Comparison of ENCODE assay signal across 20 cellular contexts in genomic region chr13:31437975-31438374, GRCh38.
DNase-seq lines count a peak whose midpoint lies in the region; ATAC-seq, FAIRE-seq and TF ChIP-seq lines count a peak whose summit lies in the region.
"Had no signal": no experiment of that assay in that cellular context is flagged by ENCODE, and none has a peak within 500 bp of the region (broad histone marks: within the 10 kb centered on the region; RNA-seq: fewer than 3 reads in every experiment).

No MANE protein-coding gene starts in this region.

- TF ChIP-seq POLR2A in GM12878 (IDR thresholded peaks at IDR 0.05; ENCODE audit: low read depth, low read length) = no peak

- POLR2A ChIA-PET in GM12878 (lab: Charles Lee) = no interaction called here

- no peak overlapping the region for H3K56ac ChIP-seq in mesendoderm (ENCODE audit: low read length)

- ATAC-seq in HG02885 (IDR thresholded peaks at IDR 0.05; ENCODE audit: poor library complexity, unreplicated experiment) = peak; percentile 56
- peak; percentile 80 for ATAC-seq in GM12878

- H4K20me1 ChIP-seq in GM12878 (ENCODE audit: control insufficient read depth, insufficient read depth) = no peaks in the 10 kb centered on the region
- H4K20me1 ChIP-seq: BLaER1 treated with 17β-estradiol and CSF1 and Interleukin-3, amounts not matched to agents 10 nM and 100 nM had no signal

- 0% methylated on average over 3 of the region's 3 CpGs for WGBS in GM12878 (ENCODE audit: insufficient coverage, insufficient replicate concordance, low lambda C conversion rate, missing lambda C conversion rate)
- WGBS in mesendoderm (ENCODE audit: extremely low coverage, insufficient coverage, low lambda C conversion rate) = no CpG with 5 or more reads among the region's 3 CpGs

- H3K9me3 ChIP-seq in GM12878 (replicated peaks; ENCODE audit: control insufficient read depth, insufficient read depth, low read length) (no peaks in the 10 kb centered on the region), BE2C (no peaks in the 10 kb centered on the region)
- H3K9me3 ChIP-seq: MG63, Peyer's patch had no signal

- no peak overlapping the region for H3K18ac ChIP-seq in mesendoderm (ENCODE audit: low read length)

- H3K4ac ChIP-seq in mesendoderm (ENCODE audit: low read depth, low read length) = no peak overlapping the region

- H3K23ac ChIP-seq in mesendoderm (ENCODE audit: low read length) = no peak overlapping the region

- BruUV-seq in GM12878 (replicated peaks; lab: Mats Ljungman, UMichigan) = no TSS peak

- H3K4me3 ChIP-seq in GM12865 (ENCODE audit: low read depth, low read length) (no peak overlapping the region), GM12878 (no peak overlapping the region), mesendoderm (ENCODE audit: low read length) (no peak overlapping the region), BE2C (ENCODE audit: low read depth, low read length) (no peak overlapping the region)
- H3K4me3 ChIP-seq: BLaER1 treated with 17β-estradiol and CSF1 and Interleukin-3, amounts not matched to agents 10 nM and 100 nM; MG63; Peyer's patch had no signal

- FAIRE-seq in GM12878 (lab: Jason Lieb, UNC) (no peak), D721Med (lab: Jason Lieb, UNC) (no peak)

- H3K4me2 ChIP-seq in GM12878 (ENCODE audit: control insufficient read depth, insufficient read depth) = no peak overlapping the region
- H3K4me2 ChIP-seq in mesendoderm (ENCODE audit: low read length) = no peak overlapping the region
- H3K4me2 ChIP-seq: BLaER1 treated with 17β-estradiol and CSF1 and Interleukin-3, amounts not matched to agents 10 nM and 100 nM; KMS-11 had no signal

- no peak overlapping the region for H4K5ac ChIP-seq in mesendoderm (ENCODE audit: low read length)

- no peak overlapping the region for H2BK120ac ChIP-seq in mesendoderm (ENCODE audit: low read depth, low read length)

- H2AFZ ChIP-seq in GM12878 (ENCODE audit: control insufficient read depth, low read depth, low read length) = no peak overlapping the region

- DNase-seq in GM12865 (ENCODE audit: low read depth) (peak; percentile 36), GM12878 (ENCODE audit: low read depth, low spot score) (peak; percentile 13), mesendoderm (peak; percentile 20), iPS-NIHi11 (ENCODE audit: low spot score) (no peak), BE2C (no peak), D721Med (ENCODE audit: insufficient read length, low spot score) (no peak), NCI-H526 treated with DMSO at 0.1 percent for 48 hours (lab: John Stamatoyannopoulos, UW) (no peak)
- DNase-seq: CD8-positive, alpha-beta memory T cell; DMS153; GOT3; MG63; NCI-H1092 treated with DMSO at 0.1 percent for 48 hours; NCI-H2081 treated with DMSO at 0.1 percent for 48 hours; NCI-H2227 treated with DMSO at 0.1 percent for 48 hours; NCI-H524; Peyer's patch; SHP77 had no signal

- CTCF ChIA-PET in GM12878 (lab: Yijun Ruan, JAX) = interaction anchor here (1.2 to 2.0 kb wide), 3 partner anchors 12 to 303 kb away, joined by 4 to 6 read pairs (median 5); no protein-coding TSS in a partner anchor

- H2AK5ac ChIP-seq in mesendoderm (ENCODE audit: low read length) = no peak overlapping the region

- TF ChIP-seq CTCF in GM12865 (IDR thresholded peaks at IDR 0.05; ENCODE audit: insufficient read depth, low read depth, low read length, missing control alignments) (no peak), GM12878 (IDR thresholded peaks at IDR 0.05 in 2 of 3, conservative IDR thresholded peaks at IDR 0.05 in 1 of 3; ENCODE audit: control insufficient read depth in 2 of 3, extremely low read depth in 1 of 3, insufficient read depth in 1 of 3, low read depth in 3 of 3, low read length in 3 of 3) (no peak), BE2C (IDR thresholded peaks at IDR 0.05; ENCODE audit: low read depth, low read length) (no peak), D721Med (IDR thresholded peaks at IDR 0.05; ENCODE audit: insufficient read depth, missing control alignments) (no peak)

- no peaks in the 10 kb centered on the region for H3K36me3 ChIP-seq in GM12878 (ENCODE audit: control insufficient read depth in 2 of 2, insufficient read depth in 2 of 2, low read length in 1 of 2)
- no peaks in the 10 kb centered on the region for H3K36me3 ChIP-seq in mesendoderm (ENCODE audit: control insufficient read depth, insufficient read depth, low read length)
- no peaks in the 10 kb centered on the region for H3K36me3 ChIP-seq in BE2C
- H3K36me3 ChIP-seq: BLaER1 treated with 17β-estradiol and CSF1 and Interleukin-3, amounts not matched to agents 10 nM and 100 nM; MG63; Peyer's patch had no signal

- H3K79me2 ChIP-seq in GM12878 (ENCODE audit: control insufficient read depth, insufficient read depth, low read length) = no peaks in the 10 kb centered on the region
- no peaks in the 10 kb centered on the region for H3K79me2 ChIP-seq in mesendoderm (ENCODE audit: control insufficient read depth, insufficient read depth, low read length)

- no peaks in the 10 kb centered on the region for H3K4me1 ChIP-seq in GM12878 (ENCODE audit: control insufficient read depth, insufficient read depth, low read length)
- peaks cover 2% of the 10 kb centered on the region for H3K4me1 ChIP-seq in mesendoderm (ENCODE audit: control insufficient read depth, low read depth, low read length)
- H3K4me1 ChIP-seq in BE2C = peaks cover 6% of the 10 kb centered on the region; the same call in 1 of the 2 replicates
- H3K4me1 ChIP-seq: BLaER1 treated with 17β-estradiol and CSF1 and Interleukin-3, amounts not matched to agents 10 nM and 100 nM had no signal

- in situ Hi-C loops in GM12878 (cut with MboI) = no loop called here

- no peak overlapping the region for H2BK5ac ChIP-seq in mesendoderm (ENCODE audit: low read length)

- no peak overlapping the region for H4K8ac ChIP-seq in mesendoderm (ENCODE audit: low read depth, low read length)

- no peaks in the 10 kb centered on the region for H3K79me1 ChIP-seq in mesendoderm (ENCODE audit: low read length)

- peak in 1 of 2 experiments; percentile 43; a peak in 1 of 4 replicates for TF ChIP-seq EP300 in GM12878 (IDR thresholded peaks at IDR 0.05; ENCODE audit: borderline replicate concordance in 1 of 2, control insufficient read depth in 1 of 2, low read depth in 2 of 2, low read length in 2 of 2)

- H3K9ac ChIP-seq in GM12878 (ENCODE audit: control insufficient read depth, insufficient read depth, low read length) (no peak overlapping the region), mesendoderm (ENCODE audit: low read length) (no peak overlapping the region)
- H3K9ac ChIP-seq: BLaER1 treated with 17β-estradiol and CSF1 and Interleukin-3, amounts not matched to agents 10 nM and 100 nM; KMS-11 had no signal

- TF ChIP-seq RAD21 in GM12878 (IDR thresholded peaks at IDR 0.05; ENCODE audit: insufficient read depth, low read depth, low read length) = no peak

- H3K27ac ChIP-seq in GM12878 (ENCODE audit: control insufficient read depth, insufficient read depth) (no peak overlapping the region), mesendoderm (ENCODE audit: low read depth, low read length) (no peak overlapping the region)
- H3K27ac ChIP-seq: BLaER1 treated with 17β-estradiol and CSF1 and Interleukin-3, amounts not matched to agents 10 nM and 100 nM; KMS-11; Peyer's patch had no signal

- H3K27me3 ChIP-seq in GM12878 (replicated peaks in 1 of 2; ENCODE audit: control insufficient read depth in 2 of 2, insufficient read depth in 2 of 2, low read length in 1 of 2) (no peaks in the 10 kb centered on the region), mesendoderm (ENCODE audit: insufficient read depth, low read length, poor library complexity) (no peaks in the 10 kb centered on the region), BE2C (no peaks in the 10 kb centered on the region)
- H3K27me3 ChIP-seq: BLaER1 treated with 17β-estradiol and CSF1 and Interleukin-3, amounts not matched to agents 10 nM and 100 nM; MG63; Peyer's patch had no signal

- SMC1A ChIA-PET in GM12878 (lab: Charles Lee; ENCODE audit: uncharacterized antibody, unreplicated experiment) = no interaction called here

- RAD21 ChIA-PET in GM12878 (lab: Charles Lee; ENCODE audit: unreplicated experiment) = interaction anchor here (0.9 to 1.4 kb wide), 3 partner anchors 10 to 303 kb away, joined by 3 to 5 read pairs (median 5); no protein-coding TSS in a partner anchor

- intact Hi-C loops in GM12878 (cut with micrococcal nuclease; ENCODE audit: unreplicated experiment) = loop anchor here (10.0 kb wide), 1 partner anchor 177 kb away; no protein-coding TSS in a partner anchor

- no peak overlapping the region for H2BK15ac ChIP-seq in mesendoderm (replicated peaks; ENCODE audit: low read depth)

TF ChIP-seq in GM12878, 131 proteins besides CTCF, POLR2A, EP300 and RAD21 (continues in another document):
- TF ChIP-seq BCL11A (IDR thresholded peaks at IDR 0.05; ENCODE audit: low read depth, low read length) (0 out of 2 replicates have a peak, but pooled peaks have one; percentile 43), IRF4 (IDR thresholded peaks at IDR 0.05; ENCODE audit: low read depth, low read length) (peak; percentile 63; the same call in 1 of the 2 replicates), ZNF24 (IDR thresholded peaks at IDR 0.05) (peak; percentile 46; the same call in 1 of the 2 replicates), JUNB (IDR thresholded peaks at IDR 0.05) (peak; percentile 56)
- TF ChIP-seq, protein P1, sequence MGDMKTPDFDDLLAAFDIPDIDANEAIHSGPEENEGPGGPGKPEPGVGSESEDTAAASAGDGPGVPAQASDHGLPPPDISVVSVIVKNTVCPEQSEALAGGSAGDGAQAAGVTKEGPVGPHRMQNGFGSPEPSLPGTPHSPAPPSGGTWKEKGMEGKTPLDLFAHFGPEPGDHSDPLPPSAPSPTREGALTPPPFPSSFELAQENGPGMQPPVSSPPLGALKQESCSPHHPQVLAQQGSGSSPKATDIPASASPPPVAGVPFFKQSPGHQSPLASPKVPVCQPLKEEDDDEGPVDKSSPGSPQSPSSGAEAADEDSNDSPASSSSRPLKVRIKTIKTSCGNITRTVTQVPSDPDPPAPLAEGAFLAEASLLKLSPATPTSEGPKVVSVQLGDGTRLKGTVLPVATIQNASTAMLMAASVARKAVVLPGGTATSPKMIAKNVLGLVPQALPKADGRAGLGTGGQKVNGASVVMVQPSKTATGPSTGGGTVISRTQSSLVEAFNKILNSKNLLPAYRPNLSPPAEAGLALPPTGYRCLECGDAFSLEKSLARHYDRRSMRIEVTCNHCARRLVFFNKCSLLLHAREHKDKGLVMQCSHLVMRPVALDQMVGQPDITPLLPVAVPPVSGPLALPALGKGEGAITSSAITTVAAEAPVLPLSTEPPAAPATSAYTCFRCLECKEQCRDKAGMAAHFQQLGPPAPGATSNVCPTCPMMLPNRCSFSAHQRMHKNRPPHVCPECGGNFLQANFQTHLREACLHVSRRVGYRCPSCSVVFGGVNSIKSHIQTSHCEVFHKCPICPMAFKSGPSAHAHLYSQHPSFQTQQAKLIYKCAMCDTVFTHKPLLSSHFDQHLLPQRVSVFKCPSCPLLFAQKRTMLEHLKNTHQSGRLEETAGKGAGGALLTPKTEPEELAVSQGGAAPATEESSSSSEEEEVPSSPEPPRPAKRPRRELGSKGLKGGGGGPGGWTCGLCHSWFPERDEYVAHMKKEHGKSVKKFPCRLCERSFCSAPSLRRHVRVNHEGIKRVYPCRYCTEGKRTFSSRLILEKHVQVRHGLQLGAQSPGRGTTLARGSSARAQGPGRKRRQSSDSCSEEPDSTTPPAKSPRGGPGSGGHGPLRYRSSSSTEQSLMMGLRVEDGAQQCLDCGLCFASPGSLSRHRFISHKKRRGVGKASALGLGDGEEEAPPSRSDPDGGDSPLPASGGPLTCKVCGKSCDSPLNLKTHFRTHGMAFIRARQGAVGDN (IDR thresholded peaks at IDR 0.05) = no peak

Comparison
In these comparisons a context has a peak if more than half of its experiments do, and no peak if none do; other contexts are left out.
1. DNase-seq: peak in GM12865 (single experiment), GM12878 (single experiment) and mesendoderm (single experiment); none in iPS-NIHi11 (single experiment), BE2C (single experiment), D721Med (single experiment) and NCI-H526 treated with DMSO at 0.1 percent for 48 hours (single experiment).